8 cellular contexts compared by ENCODE assay signal in genomic region chr14:69648480-69649414, GRCh38. TPM values are rescaled to one million over a fixed set of nuclear protein-coding genes. Genes with fewer than 3 reads are reported as not detected.
DNase-seq lines count a peak whose midpoint lies in the region; ATAC-seq and TF ChIP-seq lines count a peak whose summit lies in the region.

No MANE protein-coding gene starts in this region.

- intact Hi-C loops in activated B cell treated with CpG ODN at 0.5 μM for 24 hours (cut with micrococcal nuclease) (no loop called here), thyroid gland (cut with DNase I) (no loop called here)

- ATAC-seq in HG03175 (IDR thresholded peaks at IDR 0.05; ENCODE audit: unreplicated experiment) (peak; percentile 49), activated B cell treated with CpG ODN at 0.5 μM for 24 hours (ENCODE audit: low read depth) (no peak), GM18505 (IDR thresholded peaks at IDR 0.05; ENCODE audit: unreplicated experiment) (no peak)

- peaks cover 62 to 79% of the 10 kb centered on the region in 2 donors for H3K4me1 ChIP-seq in thyroid gland

- H3K36me3 ChIP-seq in thyroid gland (no peaks in the 10 kb centered on the region), H7 (replicated peaks; ENCODE audit: control insufficient read depth, insufficient read depth, low read length) (no peaks in the 10 kb centered on the region)

- DNase-seq in DMS 273 (lab: John Stamatoyannopoulos, UW; ENCODE audit: unreplicated experiment): peak; percentile 26
- no peak for DNase-seq in DMS 273 treated with DMSO at 0.1 percent for 48 hours (lab: John Stamatoyannopoulos, UW)
- no peak for DNase-seq in activated B cell treated with CpG ODN at 0.5 μM for 24 hours
- DNase-seq in iris pigment epithelial cell (ENCODE audit: low read depth): peak; percentile 78
- DNase-seq in thyroid gland: no peak
- no peak for DNase-seq in H7

- peak overlapping the region; percentile 87 to 94 (median 89) for H3K27ac ChIP-seq in thyroid gland

- CTCF ChIA-PET in activated B cell treated with CpG ODN at 0.5 μM for 24 hours (lab: Charles Lee): interaction anchor here (1.2 kb wide), 2 partner anchors 44 to 64 kb away, joined by 3 to 4 read pairs; no protein-coding TSS in a partner anchor

- H3K4me3 ChIP-seq in thyroid gland (replicated peaks in 1 of 3) (no peak overlapping the region), H7 (ENCODE audit: insufficient read depth, low read depth, low read length) (no peak overlapping the region)

- peaks cover 95% of the 10 kb centered on the region for H3K4me1 Mint-ChIP-seq in activated B cell treated with CpG ODN at 0.5 μM for 24 hours

- WGBS in thyroid gland, 2 donors: 21 to 25% methylated on average over 5 of the region's 5 CpGs

- H3K27me3 ChIP-seq in thyroid gland (no peaks in the 10 kb centered on the region), H7 (ENCODE audit: control insufficient read depth, insufficient read depth, low read length) (no peaks in the 10 kb centered on the region)

- H3K27ac Mint-ChIP-seq in activated B cell treated with CpG ODN at 0.5 μM for 24 hours: peak overlapping the region; percentile 81

- H3K9me3 Mint-ChIP-seq in activated B cell treated with CpG ODN at 0.5 μM for 24 hours: no peaks in the 10 kb centered on the region

- TF ChIP-seq CTCF in activated B cell treated with CpG ODN at 0.5 μM for 24 hours (IDR thresholded peaks at IDR 0.05) (no peak), thyroid gland (IDR thresholded peaks at IDR 0.05) (no peak)

- no peaks in the 10 kb centered on the region for H3K27me3 Mint-ChIP-seq in activated B cell treated with CpG ODN at 0.5 μM for 24 hours

- no peaks in the 10 kb centered on the region for H3K9me3 ChIP-seq in thyroid gland

- peaks cover 21% of the 10 kb centered on the region for H3K36me3 Mint-ChIP-seq in activated B cell treated with CpG ODN at 0.5 μM for 24 hours (ENCODE audit: low read depth)

- no peak for TF ChIP-seq POLR2A in thyroid gland (IDR thresholded peaks at IDR 0.05)
- TF ChIP-seq POLR2A in GM18505 (IDR thresholded peaks at IDR 0.05; ENCODE audit: borderline replicate concordance, extremely low read depth, insufficient read depth, insufficient read length): no peak

- POLR2A ChIA-PET in activated B cell treated with CpG ODN at 0.5 μM for 24 hours (lab: Charles Lee): interaction anchor here (0.9 to 1.7 kb wide), 7 partner anchors 9 to 37 kb away, joined by 3 to 6 read pairs (median 4); no protein-coding TSS in a partner anchor

- H3K4me3 Mint-ChIP-seq in activated B cell treated with CpG ODN at 0.5 μM for 24 hours: peak overlapping the region; percentile 25

RNA-seq across cellular contexts. Expression of gene SUSD6, which starts 37.4 kb away (rescaled TPM):
- total RNA-seq in activated B cell treated with CpG ODN at 0.5 μM for 24 hours: 63.5 and 67.1 TPM in 2 replicates
- total RNA-seq in thyroid gland: 10 to 100 TPM; 37.5 to 70.4 (median 44.5) TPM
- total RNA-seq in H7 (2014; rRNA removed; shearing (Covaris generic)): 0.70 and 1.1 TPM in 2 replicates

Comparison
In these comparisons a context has a peak if more than half of its experiments do, and no peak if none do; other contexts are left out.
1. DNase-seq: peak in DMS 273 (single experiment) and iris pigment epithelial cell (single experiment); none in DMS 273 treated with DMSO at 0.1 percent for 48 hours (single experiment), activated B cell treated with CpG ODN at 0.5 μM for 24 hours (single experiment), thyroid gland (0 of 2) and H7 (single experiment).
2. RNA of gene SUSD6, which starts 37.4 kb away (total RNA-seq): 63.5 to 67.1 TPM in activated B cell treated with CpG ODN at 0.5 μM for 24 hours and 37.5 to 70.4 TPM in thyroid gland; 0.70 to 1.1 TPM in H7; every median in the first group is over 10 times any median in the second.